Comparison of ENCODE assay signal across 14 cellular contexts in genomic region chr1:107548276-107548675, GRCh38.
"Had no signal": no experiment of that assay in that cellular context is flagged by ENCODE, and none has a peak within 500 bp of the region (broad histone marks: within the 10 kb centered on the region; RNA-seq: fewer than 3 reads in every experiment).

No MANE protein-coding gene starts in this region.

- H3K9me3 ChIP-seq: ascending aorta, esophagus muscularis mucosa, left lung, mucosa of descending colon, sigmoid colon, thoracic aorta had no signal

- H3K4me3 Mint-ChIP-seq: memory B cell; naive thymus-derived CD4-positive, alpha-beta T cell had no signal

- H3K36me3 ChIP-seq: ascending aorta, esophagus muscularis mucosa, left lung, sigmoid colon, thoracic aorta had no signal

- H3K27me3 ChIP-seq: ascending aorta, esophagus muscularis mucosa, hepatocyte, left lung, sigmoid colon had no signal

- H3K4me1 Mint-ChIP-seq: memory B cell; naive thymus-derived CD4-positive, alpha-beta T cell had no signal

- DNase-seq: activated CD4-positive, CD25-positive, alpha-beta regulatory T cell treated with anti-CD3 and anti-CD28 coated beads, Interleukin-2, amount 50 U/mL, for 72 hours; activated naive CD4-positive, alpha-beta T cell; kidney; left lung; mucosa of descending colon; naive thymus-derived CD4-positive, alpha-beta T cell; sigmoid colon; stimulated activated CD4-positive, alpha-beta T cell treated with anti-CD3 and anti-CD28 coated beads, Interleukin-1b, Interleukin-23, amount 100 ng/mL, for 48 hours; T-helper 2 cell had no signal

- ATAC-seq: left lung; naive thymus-derived CD4-positive, alpha-beta T cell had no signal

- H3K27ac Mint-ChIP-seq: memory B cell; naive thymus-derived CD4-positive, alpha-beta T cell had no signal

- H3K4me3 ChIP-seq: ascending aorta, esophagus muscularis mucosa, hepatocyte, left lung, mucosa of descending colon, sigmoid colon, thoracic aorta had no signal

- H3K9me3 Mint-ChIP-seq: memory B cell; naive thymus-derived CD4-positive, alpha-beta T cell had no signal

- H3K36me3 Mint-ChIP-seq: memory B cell; naive thymus-derived CD4-positive, alpha-beta T cell had no signal
